Comparison of ENCODE assay signal across 13 cellular contexts in the genomic region with DNA sequence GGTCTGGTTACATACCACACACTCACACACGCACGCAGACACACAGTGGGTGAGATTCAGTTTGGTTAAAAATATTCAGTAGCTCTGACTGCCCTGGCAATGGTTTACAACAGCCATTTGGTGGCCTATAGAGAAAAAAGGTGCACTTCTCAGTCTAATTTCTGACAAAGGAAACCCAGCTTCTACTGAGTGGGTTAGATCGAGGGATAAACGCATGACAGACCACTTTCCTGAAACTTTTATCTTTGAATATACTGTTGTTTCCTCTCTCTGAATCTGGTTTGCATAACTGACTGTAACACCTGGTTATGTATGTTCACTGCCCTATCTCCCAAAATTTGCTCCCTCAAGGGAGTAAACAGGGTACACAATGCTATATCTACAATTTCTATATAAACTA. TPM values are rescaled to one million over a fixed set of nuclear protein-coding genes. Genes with fewer than 3 reads are reported as not detected.
DNase-seq lines count a peak whose midpoint lies in the region; ATAC-seq and TF ChIP-seq lines count a peak whose summit lies in the region.
"Had no signal": no experiment of that assay in that cellular context is flagged by ENCODE, and none has a peak within 500 bp of the region (broad histone marks: within the 10 kb centered on the region; RNA-seq: fewer than 3 reads in every experiment).

No MANE protein-coding gene starts in this region.

- no peaks in the 10 kb centered on the region for H3K4me1 Mint-ChIP-seq in Calu3 (ENCODE audit: low read depth, unreplicated experiment)
- peaks cover 6% of the 10 kb centered on the region for H3K4me1 Mint-ChIP-seq in endodermal cell

- CTCF ChIA-PET in Calu3 (lab: Charles Lee), result no interaction called here

- no peaks in the 10 kb centered on the region for H3K9me3 Mint-ChIP-seq in Calu3 (ENCODE audit: low read depth, unreplicated experiment)
- H3K9me3 Mint-ChIP-seq in endodermal cell, result no peaks in the 10 kb centered on the region

- no peak overlapping the region for H3K4me3 Mint-ChIP-seq in Calu3 (ENCODE audit: low read depth, unreplicated experiment)
- H3K4me3 Mint-ChIP-seq in endodermal cell, result no peak overlapping the region
- H3K4me3 Mint-ChIP-seq: dendritic cell treated with granulocyte-macrophage colony-stimulating factor and Interleukin-4, amounts not matched to agents 40 ng/mL and 50 ng/mL, for 4 days had no signal

- peak; percentile 76 for DNase-seq in NCI-H526 treated with DMSO at 0.1 percent for 48 hours (lab: John Stamatoyannopoulos, UW)
- DNase-seq in Calu3, result no peak
- no peak for DNase-seq in endodermal cell
- DNase-seq in CD1c-positive myeloid dendritic cell (ENCODE audit: extremely low spot score), result no peak
- DNase-seq in activated CD8-positive, alpha-beta memory T cell treated with anti-CD3 and anti-CD28 coated beads, Interleukin-2, amount 50 U/mL, for 48 hours, result no peak
- DNase-seq: activated T-cell treated with anti-CD3 and anti-CD28 coated beads, Interleukin-2, amount 50 U/mL, for 72 hours; stimulated activated CD4-positive, alpha-beta T cell treated with anti-CD3 and anti-CD28 coated beads, Interleukin-2, amount 100 ng/mL, for 24 hours; SW 1271; upper lobe of left lung had no signal

- H3K4me2 ChIP-seq in BLaER1, result peak overlapping the region; percentile 93

- H3K9me3 ChIP-seq in BLaER1 (peaks cover 21% of the 10 kb centered on the region), endodermal cell (ENCODE audit: control insufficient read depth, low read length) (no peaks in the 10 kb centered on the region)
- H3K9me3 ChIP-seq: upper lobe of left lung had no signal

- TF ChIP-seq CTCF in Calu3 (IDR thresholded peaks at IDR 0.05; ENCODE audit: unreplicated experiment), result no peak
- no peak for TF ChIP-seq CTCF in endodermal cell (conservative IDR thresholded peaks at IDR 0.05)

- H3K27me3 Mint-ChIP-seq in Calu3 (ENCODE audit: unreplicated experiment) (no peaks in the 10 kb centered on the region), endodermal cell (ENCODE audit: insufficient read depth) (no peaks in the 10 kb centered on the region)
- H3K27me3 Mint-ChIP-seq: dendritic cell treated with granulocyte-macrophage colony-stimulating factor and Interleukin-4, amounts not matched to agents 40 ng/mL and 50 ng/mL, for 4 days had no signal

- WGBS in endodermal cell (ENCODE audit: insufficient coverage in 1 of 2, insufficient read length in 1 of 2), 2 experiments, result 99 to 100% methylated on average over 1 to 4 of the region's 4 CpGs

- H3K27ac Mint-ChIP-seq in Calu3 (ENCODE audit: unreplicated experiment) (no peak overlapping the region), endodermal cell (no peak overlapping the region)
- H3K27ac Mint-ChIP-seq: activated T-cell treated with anti-CD3 and anti-CD28 coated beads, Interleukin-2, amount 50 U/mL, for 72 hours; dendritic cell treated with granulocyte-macrophage colony-stimulating factor and Interleukin-4, amounts not matched to agents 40 ng/mL and 50 ng/mL, for 4 days had no signal

- ATAC-seq in GM19438 (IDR thresholded peaks at IDR 0.05; ENCODE audit: low read depth, unreplicated experiment) (peak; percentile 49), HG02973 (IDR thresholded peaks at IDR 0.05; ENCODE audit: unreplicated experiment) (peak; percentile 25)
- ATAC-seq: activated T-cell treated with anti-CD3 and anti-CD28 coated beads, Interleukin-2, amount 50 U/mL, for 72 hours had no signal

- no peaks in the 10 kb centered on the region for H4K20me1 ChIP-seq in BLaER1

- H3K4me1 ChIP-seq in BLaER1, result peaks cover 68% of the 10 kb centered on the region
- H3K4me1 ChIP-seq in endodermal cell (ENCODE audit: control insufficient read depth, insufficient read depth, low read length), result no peaks in the 10 kb centered on the region

- intact Hi-C loops in Calu3 (cut with micrococcal nuclease; ENCODE audit: unreplicated experiment), result no loop called here

- no TSS peak for BruUV-seq in Calu3 (replicated peaks; lab: Mats Ljungman, UMichigan)

- H3K36me3 ChIP-seq in BLaER1 (peaks cover 28% of the 10 kb centered on the region), endodermal cell (ENCODE audit: control insufficient read depth, insufficient read depth, low read length) (peaks cover 31% of the 10 kb centered on the region)

- H3K9ac ChIP-seq in BLaER1 (peak overlapping the region; percentile 84), endodermal cell (ENCODE audit: extremely low read depth, low read length, poor library complexity, severe bottlenecking) (no peak overlapping the region)

- H3K4me3 ChIP-seq in BLaER1, result peak overlapping the region; percentile 71
- no peak overlapping the region for H3K4me3 ChIP-seq in endodermal cell (ENCODE audit: low read length)
- H3K4me3 ChIP-seq: upper lobe of left lung had no signal

- H3K27me3 ChIP-seq in BLaER1, result no peaks in the 10 kb centered on the region
- no peaks in the 10 kb centered on the region for H3K27me3 ChIP-seq in endodermal cell (ENCODE audit: control insufficient read depth, insufficient read depth, low read length, poor library complexity, severe bottlenecking)
- H3K27me3 ChIP-seq: upper lobe of left lung had no signal

- H3K27ac ChIP-seq in BLaER1, result peak overlapping the region; percentile 85
- H3K27ac ChIP-seq in endodermal cell (ENCODE audit: low read depth, low read length), result no peak overlapping the region
- H3K27ac ChIP-seq: upper lobe of left lung had no signal

- H3K36me3 Mint-ChIP-seq in Calu3 (ENCODE audit: insufficient read depth, unreplicated experiment) (peaks cover 8% of the 10 kb centered on the region), endodermal cell (ENCODE audit: low read depth) (peaks cover 19% of the 10 kb centered on the region)

RNA-seq across cellular contexts. Expression of a gene that starts 2.4 kb away (rescaled TPM):
- total RNA-seq in Calu3 (2022), result 2.7 and 3.1 TPM in 2 replicates
- 10 to 100 TPM in 1 of 2 donors, 1 to 10 TPM in 1; 7.5 to 10.8 TPM for total RNA-seq in endodermal cell
- polyA plus RNA-seq in endodermal cell (2013, experiment 1 of 2), result 10.3 TPM
- polyA plus RNA-seq in endodermal cell (2013, experiment 2 of 2), result 10.4 TPM

RNA-seq across cellular contexts. Expression of a gene that starts 5.3 kb away (rescaled TPM):
- 3.2 and 3.4 TPM in 2 replicates for total RNA-seq in Calu3 (2022)
- 10 to 100 TPM in 1 of 2 donors, 1 to 10 TPM in 1; 8.0 to 10.2 TPM for total RNA-seq in endodermal cell
- polyA plus RNA-seq in endodermal cell (2013, experiment 1 of 2), result 11.2 TPM
- polyA plus RNA-seq in endodermal cell (2013, experiment 2 of 2), result 10.8 TPM

RNA-seq across cellular contexts. Expression of a gene that starts 56.6 kb away (rescaled TPM):
- total RNA-seq in Calu3 (2022), result 0.97 and 1.8 TPM in 2 replicates
- 1 to 10 TPM in 1 of 2 donors, under 1 TPM in 1; 0.35 to 1.5 TPM for total RNA-seq in endodermal cell
- 0.50 TPM for polyA plus RNA-seq in endodermal cell (2013, experiment 1 of 2)
- 0.41 TPM for polyA plus RNA-seq in endodermal cell (2013, experiment 2 of 2)
